ENCODE assay signal across 21 cellular contexts in genomic region chr2:7028846-7029245, GRCh38.
DNase-seq lines count a peak whose midpoint lies in the region; ATAC-seq and TF ChIP-seq lines count a peak whose summit lies in the region.
"Had no signal": no experiment of that assay in that cellular context is flagged by ENCODE, and none has a peak within 500 bp of the region (broad histone marks: within the 10 kb centered on the region; RNA-seq: fewer than 3 reads in every experiment).

No MANE protein-coding gene starts in this region.

- peak overlapping the region in 6 of 7 donors; percentile 24 to 83 (median 55) for H3K27ac Mint-ChIP-seq in CD4-positive, alpha-beta memory T cell
- H3K27ac Mint-ChIP-seq in endothelial cell (ENCODE audit: unreplicated experiment), result peak overlapping the region; percentile 93
- H3K27ac Mint-ChIP-seq: activated T-helper 2 cell treated with anti-CD3 and anti-CD28 coated beads, Interferon-gamma antibody, Interleukin-2, Interleukin-4, amounts not matched to agents 10 μg/mL and 5 μg/mL and 100 μg/mL, durations not matched to agents 14 hours and 24 hours and 36 hours; stimulated activated memory B cell treated with anti-CD40 and anti-IgM and Interleukin-4, amounts not matched to agents 10 μg/mL and 1 μg/mL and 100 μg/mL, for 72 hours had no signal

- no peak for TF ChIP-seq POLR2A in sigmoid colon (IDR thresholded peaks at IDR 0.05)

- peaks cover 26% of the 10 kb centered on the region for H3K36me3 ChIP-seq in CD4-positive, alpha-beta memory T cell (ENCODE audit: insufficient read depth, low read length)
- H3K36me3 ChIP-seq in sigmoid colon, result peaks cover 0 to 17% (median 2%) of the 10 kb centered on the region in 4 donors
- H3K36me3 ChIP-seq: breast epithelium had no signal

- H3K4me3 Mint-ChIP-seq in CD4-positive, alpha-beta memory T cell, result no peak overlapping the region
- H3K4me3 Mint-ChIP-seq in endothelial cell (ENCODE audit: unreplicated experiment), result peak overlapping the region; percentile 62
- H3K4me3 Mint-ChIP-seq: immature natural killer cell; stimulated activated memory B cell treated with anti-CD40 and anti-IgM and Interleukin-4, amounts not matched to agents 10 μg/mL and 1 μg/mL and 100 μg/mL, for 72 hours had no signal

- H3K4me3 ChIP-seq in CD4-positive, alpha-beta memory T cell (ENCODE audit: low read length in 2 of 2), result no peak overlapping the region
- H3K4me3 ChIP-seq in sigmoid colon, result no peak overlapping the region
- H3K4me3 ChIP-seq: adrenal gland, breast epithelium, tibial artery had no signal

- peaks cover 45 to 58% of the 10 kb centered on the region in 2 donors for H3K36me3 Mint-ChIP-seq in CD4-positive, alpha-beta memory T cell
- peaks cover 57% of the 10 kb centered on the region for H3K36me3 Mint-ChIP-seq in endothelial cell (ENCODE audit: low read depth, unreplicated experiment)

- TF ChIP-seq EP300 in sigmoid colon (IDR thresholded peaks at IDR 0.05), result no peak

- intact Hi-C loops in CD4-positive, alpha-beta memory T cell (cut with micrococcal nuclease), result no loop called here
- intact Hi-C loops in sigmoid colon (cut with DNase I), result no loop called here

- H3K27me3 ChIP-seq in CD4-positive, alpha-beta memory T cell (ENCODE audit: insufficient read depth, low read length), result no peaks in the 10 kb centered on the region
- H3K27me3 ChIP-seq in sigmoid colon, result no peaks in the 10 kb centered on the region
- H3K27me3 ChIP-seq: adrenal gland, breast epithelium, tibial artery had no signal

- H3K27ac ChIP-seq in CD4-positive, alpha-beta memory T cell (ENCODE audit: low read depth, low read length), result no peak overlapping the region
- no peak overlapping the region for H3K27ac ChIP-seq in sigmoid colon
- H3K27ac ChIP-seq: breast epithelium, tibial artery had no signal

- peaks cover 11 to 34% (median 21%) of the 10 kb centered on the region in 4 donors for H3K4me1 Mint-ChIP-seq in CD4-positive, alpha-beta memory T cell
- peaks cover 60% of the 10 kb centered on the region for H3K4me1 Mint-ChIP-seq in endothelial cell (ENCODE audit: unreplicated experiment)
- H3K4me1 Mint-ChIP-seq: stimulated activated memory B cell treated with anti-CD40 and anti-IgM and Interleukin-4, amounts not matched to agents 10 μg/mL and 1 μg/mL and 100 μg/mL, for 72 hours had no signal

- H3K27me3 Mint-ChIP-seq in CD4-positive, alpha-beta memory T cell, result no peaks in the 10 kb centered on the region
- peaks cover 21% of the 10 kb centered on the region for H3K27me3 Mint-ChIP-seq in endothelial cell (ENCODE audit: unreplicated experiment)
- H3K27me3 Mint-ChIP-seq: stimulated activated memory B cell treated with anti-CD40 and anti-IgM and Interleukin-4, amounts not matched to agents 10 μg/mL and 1 μg/mL and 100 μg/mL, for 72 hours had no signal

- TF ChIP-seq CTCF in endothelial cell (IDR thresholded peaks at IDR 0.05; ENCODE audit: unreplicated experiment) (no peak), sigmoid colon (IDR thresholded peaks at IDR 0.05) (no peak)

- no peaks in the 10 kb centered on the region for H3K9me3 ChIP-seq in CD4-positive, alpha-beta memory T cell (ENCODE audit: control insufficient read depth in 1 of 2, low read length in 2 of 2)
- no peaks in the 10 kb centered on the region for H3K9me3 ChIP-seq in sigmoid colon
- H3K9me3 ChIP-seq: adrenal gland, breast epithelium, Caco-2, SK-N-SH, tibial artery had no signal

- CTCF ChIA-PET in CD4-positive, alpha-beta memory T cell (lab: Charles Lee; ENCODE audit: partially characterized antibody), result interaction anchor here (1.1 to 5.5 kb wide), 3 partner anchors 15 to 134 kb away, joined by 4 to 46 read pairs (median 4); no protein-coding TSS in a partner anchor

- POLR2A ChIA-PET in CD4-positive, alpha-beta memory T cell (lab: Charles Lee; ENCODE audit: partially characterized antibody), result no interaction called here

- DNase-seq in CD1c-positive myeloid dendritic cell (ENCODE audit: extremely low spot score) (peak; percentile 22), endothelial cell (ENCODE audit: low spot score) (no peak), sigmoid colon (peak; percentile 55), kidney tubule cell (ENCODE audit: low spot score) (no peak), T-helper 9 cell (no peak)
- DNase-seq in CD4-positive, alpha-beta memory T cell, result no peak
- DNase-seq: activated CD4-positive, CD25-positive, alpha-beta regulatory T cell treated with anti-CD3 and anti-CD28 coated beads, Interleukin-2, amount 50 U/mL, for 72 hours; Caco-2; EL; immature natural killer cell; NCI-H1092 treated with DMSO at 0.1 percent for 48 hours; NCI-H2029 treated with DMSO at 0.1 percent for 48 hours; NCI-H446 treated with DMSO at 0.1 percent for 48 hours; SK-N-SH; stimulated activated CD4-positive, alpha-beta T cell treated with anti-CD3 and anti-CD28 coated beads, Interleukin-1b, Interleukin-23, amount 100 ng/mL, for 48 hours; tibial artery had no signal

- ATAC-seq in GM19324 (IDR thresholded peaks at IDR 0.05; ENCODE audit: low FRiP score, unreplicated experiment), result no peak
- ATAC-seq: stimulated activated memory B cell treated with anti-CD40 and anti-IgM and Interleukin-4, amounts not matched to agents 10 μg/mL and 1 μg/mL and 100 μg/mL, for 72 hours had no signal

- WGBS in sigmoid colon, 2 donors, result 68 to 82% methylated on average over 6 of the region's 6 CpGs

- H3K4me1 ChIP-seq in CD4-positive, alpha-beta memory T cell (ENCODE audit: insufficient read depth, low read length), result peaks cover 12% of the 10 kb centered on the region
- H3K4me1 ChIP-seq in sigmoid colon, result peaks cover 0 to 20% (median 8%) of the 10 kb centered on the region in 4 donors
- H3K4me1 ChIP-seq: breast epithelium, Caco-2, tibial artery had no signal

- H3K9me3 Mint-ChIP-seq in CD4-positive, alpha-beta memory T cell, result no peaks in the 10 kb centered on the region
- no peaks in the 10 kb centered on the region for H3K9me3 Mint-ChIP-seq in endothelial cell (ENCODE audit: unreplicated experiment)
- H3K9me3 Mint-ChIP-seq: activated T-helper 2 cell treated with anti-CD3 and anti-CD28 coated beads, Interferon-gamma antibody, Interleukin-2, Interleukin-4, amounts not matched to agents 10 μg/mL and 5 μg/mL and 100 μg/mL, durations not matched to agents 14 hours and 24 hours and 36 hours; immature natural killer cell; stimulated activated memory B cell treated with anti-CD40 and anti-IgM and Interleukin-4, amounts not matched to agents 10 μg/mL and 1 μg/mL and 100 μg/mL, for 72 hours had no signal

Comparison
In these comparisons a context has a peak if more than half of its experiments do, and no peak if none do; other contexts are left out.
1. DNase-seq: peak in CD1c-positive myeloid dendritic cell (single experiment) and sigmoid colon (single experiment); none in CD4-positive, alpha-beta memory T cell (0 of 5), endothelial cell (single experiment), kidney tubule cell (single experiment) and T-helper 9 cell (single experiment).